ENCODE assay signal across 9 cellular contexts in the genomic region with DNA sequence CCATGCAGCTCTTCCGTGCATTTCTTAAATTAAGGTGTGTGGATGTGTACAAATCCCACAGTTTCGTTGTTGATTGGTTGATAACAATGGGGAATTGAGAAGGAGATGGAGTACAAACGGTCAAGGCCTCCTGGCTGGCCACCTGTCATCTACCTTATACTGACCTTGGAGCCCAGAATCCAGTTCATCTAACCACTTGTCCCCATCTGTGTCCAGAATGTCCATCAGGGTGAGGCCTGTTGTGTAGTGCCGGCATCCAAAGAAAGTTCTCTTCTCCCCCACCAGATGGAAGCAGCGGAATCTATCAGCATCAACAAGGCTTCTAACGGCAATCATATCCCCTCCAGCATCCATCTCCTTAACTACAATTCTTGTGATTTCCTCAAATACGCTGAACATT. TPM values are rescaled to one million over a fixed set of nuclear protein-coding genes. Genes with fewer than 3 reads are reported as not detected.
A peak's percentile ranks its signal among the peaks of the same experiment; 100 is the strongest.
DNase-seq lines count a peak whose midpoint lies in the region; ATAC-seq and TF ChIP-seq lines count a peak whose summit lies in the region.
"Had no signal": no experiment of that assay in that cellular context is flagged by ENCODE, and none has a peak within 500 bp of the region (broad histone marks: within the 10 kb centered on the region; RNA-seq: fewer than 3 reads in every experiment).

No MANE protein-coding gene starts in this region.

- H3K4me3 ChIP-seq in OCI-LY3 (ENCODE audit: low read length) (0 out of 2 replicates have a peak overlapping the region, but pooled peaks have one; percentile 11), osteoblast (ENCODE audit: insufficient read depth, low read length) (no peak overlapping the region), GM23248 (no peak overlapping the region)

- peaks cover 55% of the 10 kb centered on the region for H3K4me1 Mint-ChIP-seq in activated naive CD4-positive, alpha-beta T cell treated with anti-CD3 and anti-CD28 coated beads, Interleukin-2, amount 10 ng/mL, durations not matched to agents 7 days and 5 days

- no peaks in the 10 kb centered on the region for H3K9me3 Mint-ChIP-seq in activated naive CD4-positive, alpha-beta T cell treated with anti-CD3 and anti-CD28 coated beads, Interleukin-2, amount 10 ng/mL, durations not matched to agents 7 days and 5 days

- H3K4me2 ChIP-seq in OCI-LY3 (ENCODE audit: low read length) (peak overlapping the region; percentile 54), osteoblast (ENCODE audit: insufficient read depth, low read length) (no peak overlapping the region), GM23248 (ENCODE audit: unreplicated experiment) (no peak overlapping the region)

- H3K9me2 ChIP-seq in GM23248 (ENCODE audit: insufficient read depth) = no peaks in the 10 kb centered on the region

- no peaks in the 10 kb centered on the region for H3F3A ChIP-seq in GM23248 (ENCODE audit: insufficient read depth)

- H3K4me3 Mint-ChIP-seq in activated naive CD4-positive, alpha-beta T cell treated with anti-CD3 and anti-CD28 coated beads, Interleukin-2, amount 10 ng/mL, durations not matched to agents 7 days and 5 days = no peak overlapping the region

- no peak for ATAC-seq in GM18511 (IDR thresholded peaks at IDR 0.05; ENCODE audit: unreplicated experiment)

- H3K36me3 ChIP-seq in OCI-LY3 (replicated peaks; ENCODE audit: low read depth, low read length) (peaks cover 25% of the 10 kb centered on the region), osteoblast (ENCODE audit: insufficient read depth, low read length) (peaks cover 42% of the 10 kb centered on the region), GM23248 (ENCODE audit: low read depth) (peaks cover 6% of the 10 kb centered on the region)

- in situ Hi-C loops in GM23248 (cut with MboI) = no loop called here

- H3K27me3 ChIP-seq in OCI-LY3 (ENCODE audit: low read depth, low read length) (no peaks in the 10 kb centered on the region), osteoblast (ENCODE audit: insufficient read depth, low read length) (no peaks in the 10 kb centered on the region), GM23248 (replicated peaks; ENCODE audit: insufficient read depth) (no peaks in the 10 kb centered on the region)

- peak; percentile 50 for DNase-seq in ELR (ENCODE audit: low read depth)
- DNase-seq in erythroblast (lab: John Stamatoyannopoulos, UW) = peak; percentile 16 to 20
- no peak for DNase-seq in osteoblast (ENCODE audit: insufficient read length, low spot score, missing footprints)
- no peak for DNase-seq in GM23248
- no peak for DNase-seq in activated naive CD4-positive, alpha-beta T cell treated with anti-CD3 and anti-CD28 coated beads, Interleukin-2, amount 10 ng/mL, durations not matched to agents 7 days and 5 days
- DNase-seq: NCI-H187 treated with DMSO at 0.1 percent for 48 hours had no signal

- 89 to 92% methylated on average over 7 of the region's 7 CpGs for WGBS in GM23248 (ENCODE audit: low coverage in 1 of 2, low lambda C conversion rate in 2 of 2, missing lambda C conversion rate in 2 of 2), 2 experiments

- H3K9me3 ChIP-seq in OCI-LY3 (ENCODE audit: insufficient read depth, low read length) (no peaks in the 10 kb centered on the region), osteoblast (ENCODE audit: low read depth, low read length) (no peaks in the 10 kb centered on the region), GM23248 (ENCODE audit: low read depth) (no peaks in the 10 kb centered on the region)

- H3K27ac ChIP-seq in OCI-LY3 (ENCODE audit: low read length) = no peak overlapping the region
- H3K27ac ChIP-seq in osteoblast (ENCODE audit: low read depth, low read length) = no peak overlapping the region
- H3K27ac ChIP-seq in GM23248 = no peak overlapping the region

- peaks cover 75% of the 10 kb centered on the region for H3K36me3 Mint-ChIP-seq in activated naive CD4-positive, alpha-beta T cell treated with anti-CD3 and anti-CD28 coated beads, Interleukin-2, amount 10 ng/mL, durations not matched to agents 7 days and 5 days

- no peaks in the 10 kb centered on the region for H3K27me3 Mint-ChIP-seq in activated naive CD4-positive, alpha-beta T cell treated with anti-CD3 and anti-CD28 coated beads, Interleukin-2, amount 10 ng/mL, durations not matched to agents 7 days and 5 days

- CTCF ChIA-PET in activated naive CD4-positive, alpha-beta T cell treated with anti-CD3 and anti-CD28 coated beads, Interleukin-2, amount 10 ng/mL, durations not matched to agents 7 days and 5 days (lab: Charles Lee) = interaction anchor here (0.9 kb wide), 1 partner anchor 295 kb away, joined by 3 read pairs; no protein-coding TSS in a partner anchor

- no peak for TF ChIP-seq POLR2A in erythroblast (IDR thresholded peaks at IDR 0.05; ENCODE audit: low read length)

- H3K4me1 ChIP-seq in OCI-LY3 (ENCODE audit: low read length) = peaks cover 42% of the 10 kb centered on the region
- no peaks in the 10 kb centered on the region for H3K4me1 ChIP-seq in osteoblast (ENCODE audit: insufficient read depth, low read length)
- H3K4me1 ChIP-seq in GM23248 (ENCODE audit: insufficient read depth) = no peaks in the 10 kb centered on the region

- H3K79me2 ChIP-seq in OCI-LY3 (ENCODE audit: low read length) (no peaks in the 10 kb centered on the region), osteoblast (ENCODE audit: insufficient read depth, low read length) (peaks cover 3% of the 10 kb centered on the region), GM23248 (ENCODE audit: insufficient read depth) (no peaks in the 10 kb centered on the region)

- TF ChIP-seq CTCF in OCI-LY3 (IDR thresholded peaks at IDR 0.05; ENCODE audit: low read depth, low read length) (peak; percentile 19), osteoblast (IDR thresholded peaks at IDR 0.05; ENCODE audit: extremely low read depth, low read depth, low read length) (peak; percentile 22)

- no peaks in the 10 kb centered on the region for H4K20me1 ChIP-seq in OCI-LY3 (ENCODE audit: insufficient read depth, low read length)
- peaks cover 6% of the 10 kb centered on the region for H4K20me1 ChIP-seq in osteoblast (ENCODE audit: insufficient read depth, low read length)
- H4K20me1 ChIP-seq in GM23248 (ENCODE audit: insufficient read depth) = no peaks in the 10 kb centered on the region

- no peak overlapping the region for H3K27ac Mint-ChIP-seq in activated naive CD4-positive, alpha-beta T cell treated with anti-CD3 and anti-CD28 coated beads, Interleukin-2, amount 10 ng/mL, durations not matched to agents 7 days and 5 days

- no peak overlapping the region for H3K9ac ChIP-seq in OCI-LY3 (ENCODE audit: low read length)
- H3K9ac ChIP-seq in GM23248 = no peak overlapping the region

- H2AFZ ChIP-seq in OCI-LY3 (ENCODE audit: low read depth, low read length) (no peak overlapping the region), osteoblast (ENCODE audit: low read length) (no peak overlapping the region), GM23248 (no peak overlapping the region)

RNA-seq across cellular contexts. Expression of gene GSDMB, which starts 1.5 kb away (rescaled TPM):
- 5.3 and 5.8 TPM in 2 replicates for total RNA-seq in osteoblast
- total RNA-seq in GM23248 (2014; rRNA removed; shearing (Covaris generic)) = 2.1 and 2.5 TPM in 2 replicates
- 1.8 TPM in 2 replicates for polyA plus RNA-seq in GM23248 (2016; fragmentation: Nextera tagmentation; extraction: Ambion mirVana)

RNA-seq across cellular contexts. Expression of gene ORMDL3, which starts 10.5 kb away (rescaled TPM):
- total RNA-seq in osteoblast = 39.8 and 46.6 TPM in 2 replicates
- total RNA-seq in GM23248 (2014; rRNA removed; shearing (Covaris generic)) = 60.4 and 66.0 TPM in 2 replicates
- 12.0 and 13.2 TPM in 2 replicates for polyA plus RNA-seq in GM23248 (2016; fragmentation: Nextera tagmentation; extraction: Ambion mirVana)

RNA-seq across cellular contexts. Expression of gene LRRC3C, which starts 10.6 kb away (rescaled TPM):
- not detected in 2 replicates for total RNA-seq in osteoblast
- total RNA-seq in GM23248 (2014; rRNA removed; shearing (Covaris generic)) = not detected in 2 replicates
- not detected in 2 replicates for polyA plus RNA-seq in GM23248 (2016; fragmentation: Nextera tagmentation; extraction: Ambion mirVana)
- total RNA-seq: OCI-LY7 had no signal

RNA-seq across cellular contexts. Expression of gene GSDMA, which starts 45.9 kb away (rescaled TPM):
- total RNA-seq in osteoblast = under 0.01 TPM in 1 of 2 replicates, not detected in the other
- total RNA-seq in GM23248 (2014; rRNA removed; shearing (Covaris generic)) = not detected in 2 replicates
- 0.09 and 0.21 TPM in 2 replicates for polyA plus RNA-seq in GM23248 (2016; fragmentation: Nextera tagmentation; extraction: Ambion mirVana)

RNA-seq across cellular contexts. Expression of gene ZPBP2, which starts 48.9 kb away (rescaled TPM):
- total RNA-seq in osteoblast = not detected in 2 replicates
- total RNA-seq in GM23248 (2014; rRNA removed; shearing (Covaris generic)) = not detected in 2 replicates
- not detected in 2 replicates for polyA plus RNA-seq in GM23248 (2016; fragmentation: Nextera tagmentation; extraction: Ambion mirVana)
- total RNA-seq: OCI-LY7 had no signal

Comparison
In these comparisons a context has a peak if more than half of its experiments do, and no peak if none do; other contexts are left out.
1. DNase-seq: peak in ELR (single experiment) and erythroblast (2 of 2); none in osteoblast (single experiment), GM23248 (single experiment) and activated naive CD4-positive, alpha-beta T cell treated with anti-CD3 and anti-CD28 coated beads, Interleukin-2, amount 10 ng/mL, durations not matched to agents 7 days and 5 days (single experiment).